Comparison of ENCODE assay signal across 17 cellular contexts in genomic region chr3:136959599-136959998, GRCh38. TPM values are rescaled to one million over a fixed set of nuclear protein-coding genes. Genes with fewer than 3 reads are reported as not detected.
DNase-seq lines count a peak whose midpoint lies in the region; ATAC-seq, FAIRE-seq and TF ChIP-seq lines count a peak whose summit lies in the region.
"Had no signal": no experiment of that assay in that cellular context is flagged by ENCODE, and none has a peak within 500 bp of the region (broad histone marks: within the 10 kb centered on the region; RNA-seq: fewer than 3 reads in every experiment).

No MANE protein-coding gene starts in this region.

- no peak overlapping the region for H3K4me2 ChIP-seq in K562 (ENCODE audit: insufficient read depth, low read length)

- BruUV-seq in K562 (replicated peaks; lab: Mats Ljungman, UMichigan), result no TSS peak

- H3K27ac ChIP-seq in K562 (ENCODE audit: extremely low read depth, low read depth, low read length), result no peak overlapping the region
- peak overlapping the region; percentile 80 to 96 (median 88) for H3K27ac ChIP-seq in esophagus squamous epithelium
- peak overlapping the region; percentile 71 for H3K27ac ChIP-seq in vagina
- H3K27ac ChIP-seq: C4-2B had no signal

- H3K9me1 ChIP-seq in K562 (ENCODE audit: control insufficient read depth, insufficient read depth, low read length), result no peaks in the 10 kb centered on the region

- no peak for TF ChIP-seq POLR2A in K562 (conservative IDR thresholded peaks at IDR 0.05)
- TF ChIP-seq POLR2A in esophagus squamous epithelium (IDR thresholded peaks at IDR 0.05), result no peak
- no peak for TF ChIP-seq POLR2A in vagina (IDR thresholded peaks at IDR 0.05)

- POLR2A ChIA-PET in K562 (lab: Yijun Ruan, JAX), result interaction anchor here (0.6 kb wide), 1 partner anchor 854 kb away, joined by 3 read pairs; no protein-coding TSS in a partner anchor

- peaks cover 0 to 14% of the 10 kb centered on the region in 2 experiments; a peak in 3 of 5 replicates for H3K4me1 ChIP-seq in K562 (replicated peaks in 1 of 2; ENCODE audit: control insufficient read depth in 2 of 2, insufficient read depth in 2 of 2, low read length in 2 of 2)
- H3K4me1 ChIP-seq in esophagus squamous epithelium, result peaks cover 3 to 78% (median 21%) of the 10 kb centered on the region in 3 donors
- peaks cover 33% of the 10 kb centered on the region for H3K4me1 ChIP-seq in vagina

- WGBS in K562 (ENCODE audit: insufficient coverage, low coverage, missing lambda C conversion rate), result 68% methylated on average over 5 of the region's 6 CpGs
- WGBS in esophagus squamous epithelium, 2 donors, result 44 to 62% methylated on average over 6 of the region's 6 CpGs

- H3K9ac ChIP-seq in K562 (ENCODE audit: insufficient read depth in 1 of 2, low read depth in 2 of 2, low read length in 2 of 2), result no peak overlapping the region

- no peaks in the 10 kb centered on the region for H3K36me3 Mint-ChIP-seq in activated T-cell treated with anti-CD3 and anti-CD28 coated beads, Interleukin-2, amount 50 U/mL, for 72 hours (ENCODE audit: insufficient read depth in 2 of 2)
- H3K36me3 Mint-ChIP-seq in activated T-cell treated with anti-CD3 and anti-CD28 coated beads, Interleukin-2, amount 50 U/mL, for 24 hours (ENCODE audit: low read depth), result peaks cover 15% of the 10 kb centered on the region

- TF ChIP-seq EP300 in K562 (IDR thresholded peaks at IDR 0.05; ENCODE audit: low read length), result no peak

- H3K4me3 ChIP-seq in K562 (no peak overlapping the region), esophagus squamous epithelium (peak overlapping the region; percentile 27 to 55 (median 52)), vagina (peak overlapping the region in 1 of 2 donors; percentile 40)

- CTCF ChIA-PET in K562 (lab: Yijun Ruan, JAX; ENCODE audit: low intra/inter-chr PET ratio), result no interaction called here

- no peaks in the 10 kb centered on the region for H3K9me3 Mint-ChIP-seq in activated T-cell treated with anti-CD3 and anti-CD28 coated beads, Interleukin-2, amount 50 U/mL, for 72 hours
- no peaks in the 10 kb centered on the region for H3K9me3 Mint-ChIP-seq in activated T-cell treated with anti-CD3 and anti-CD28 coated beads, Interleukin-2, amount 50 U/mL, for 24 hours

- FAIRE-seq in K562 (lab: Jason Lieb, UNC), result no peak
- FAIRE-seq: H54 had no signal

- H3K9me3 ChIP-seq in K562 (replicated peaks; ENCODE audit: control insufficient read depth, insufficient read depth, low read depth, low read length) (no peaks in the 10 kb centered on the region), esophagus squamous epithelium (no peaks in the 10 kb centered on the region), vagina (no peaks in the 10 kb centered on the region)

- intact Hi-C loops in K562 (cut with micrococcal nuclease), result loop anchor here (5.0 kb wide), 2 partner anchors 97 to 207 kb away; partner anchors contain the start of genes NCK1 and STAG1
- intact Hi-C loops in esophagus squamous epithelium (cut with DNase I), result no loop called here
- intact Hi-C loops in vagina (cut with DNase I), result no loop called here

- no peaks in the 10 kb centered on the region for H3K36me3 ChIP-seq in K562 (ENCODE audit: control insufficient read depth, insufficient read depth, low read length)
- H3K36me3 ChIP-seq in esophagus squamous epithelium, result no peaks in the 10 kb centered on the region
- no peaks in the 10 kb centered on the region for H3K36me3 ChIP-seq in vagina

- no peak overlapping the region for H2AFZ ChIP-seq in K562 (ENCODE audit: low read depth, low read length)

- H3K27me3 ChIP-seq in K562 (ENCODE audit: control insufficient read depth in 2 of 2, insufficient read depth in 2 of 2, low read length in 2 of 2), result no peaks in the 10 kb centered on the region
- H3K27me3 ChIP-seq in esophagus squamous epithelium, result no peaks in the 10 kb centered on the region
- no peaks in the 10 kb centered on the region for H3K27me3 ChIP-seq in vagina

- no peak overlapping the region for H3K4me3 Mint-ChIP-seq in activated T-cell treated with anti-CD3 and anti-CD28 coated beads, Interleukin-2, amount 50 U/mL, for 72 hours
- H3K4me3 Mint-ChIP-seq in activated T-cell treated with anti-CD3 and anti-CD28 coated beads, Interleukin-2, amount 50 U/mL, for 24 hours, result no peak overlapping the region

- DNase-seq in activated T-cell treated with anti-CD3 and anti-CD28 coated beads, Interleukin-2, amount 50 U/mL, for 72 hours, result no peak
- no peak for DNase-seq in activated T-cell treated with anti-CD3 and anti-CD28 coated beads, Interleukin-2, amount 50 U/mL, for 24 hours
- DNase-seq in K562 (ENCODE audit: extremely low read depth in 1 of 4, low spot score in 3 of 4), result no peak
- DNase-seq in esophagus squamous epithelium (lab: John Stamatoyannopoulos, UW), result no peak
- DNase-seq in vagina (ENCODE audit: extremely low spot score in 2 of 2), result no peak
- DNase-seq in DMS53 treated with DMSO at 0.1 percent for 48 hours (lab: John Stamatoyannopoulos, UW; ENCODE audit: unreplicated experiment), result no peak
- DNase-seq: 8988T, GDM1, MM.1S, NCI-H1048, NCI-H1417 treated with DMSO at 0.1 percent for 48 hours, NCI-H187, NCI-H2107 had no signal

- ATAC-seq in activated T-cell treated with anti-CD3 and anti-CD28 coated beads, Interleukin-2, amount 50 U/mL, for 72 hours (replicated peaks in 1 of 2), result peak; percentile 32 to 70
- no peak for ATAC-seq in K562
- ATAC-seq in SK-N-SH treated with all-trans-retinoic acid at 6 μM for 48 hours, result no peak
- ATAC-seq in GM21423 (IDR thresholded peaks at IDR 0.05; ENCODE audit: unreplicated experiment), result no peak

- no peaks in the 10 kb centered on the region for H3K79me2 ChIP-seq in K562 (ENCODE audit: control insufficient read depth, insufficient read depth, low read length)

- in situ Hi-C loops in K562 (cut with MboI), result no loop called here

- H4K20me1 ChIP-seq in K562 (replicated peaks; ENCODE audit: control insufficient read depth, insufficient read depth, low read length), result no peaks in the 10 kb centered on the region

- TF ChIP-seq CTCF in K562 (IDR thresholded peaks at IDR 0.05 in 2 of 3, conservative IDR thresholded peaks at IDR 0.05 in 1 of 3; ENCODE audit: insufficient read depth in 2 of 3, low read depth in 1 of 3, low read length in 3 of 3) (no peak), esophagus squamous epithelium (IDR thresholded peaks at IDR 0.05) (no peak), vagina (IDR thresholded peaks at IDR 0.05) (no peak)

- H3K27ac Mint-ChIP-seq in activated T-cell treated with anti-CD3 and anti-CD28 coated beads, Interleukin-2, amount 50 U/mL, for 72 hours, result peak overlapping the region; percentile 77
- H3K27ac Mint-ChIP-seq in activated T-cell treated with anti-CD3 and anti-CD28 coated beads, Interleukin-2, amount 50 U/mL, for 24 hours, result no peak overlapping the region

- no peaks in the 10 kb centered on the region for H3K27me3 Mint-ChIP-seq in activated T-cell treated with anti-CD3 and anti-CD28 coated beads, Interleukin-2, amount 50 U/mL, for 72 hours (ENCODE audit: low read depth)
- H3K27me3 Mint-ChIP-seq in activated T-cell treated with anti-CD3 and anti-CD28 coated beads, Interleukin-2, amount 50 U/mL, for 24 hours, result no peaks in the 10 kb centered on the region

- TF ChIP-seq RAD21 in K562 (CRISPR knock-in tag; conservative IDR thresholded peaks at IDR 0.05 in 1 of 2, IDR thresholded peaks at IDR 0.05 in 1 of 2), result no peak

- peaks cover 9% of the 10 kb centered on the region for H3K4me1 Mint-ChIP-seq in activated T-cell treated with anti-CD3 and anti-CD28 coated beads, Interleukin-2, amount 50 U/mL, for 72 hours (ENCODE audit: low read depth)
- H3K4me1 Mint-ChIP-seq in activated T-cell treated with anti-CD3 and anti-CD28 coated beads, Interleukin-2, amount 50 U/mL, for 24 hours (ENCODE audit: low read depth), result peaks cover 11% of the 10 kb centered on the region

TF ChIP-seq in K562, 482 proteins besides CTCF, POLR2A, EP300 and RAD21:
- peak; percentile 26 for TF ChIP-seq RBM25 (IDR thresholded peaks at IDR 0.05; ENCODE audit: low read depth, low read length, severe bottlenecking)
- TF ChIP-seq CBX3 (IDR thresholded peaks at IDR 0.05; ENCODE audit: borderline replicate concordance in 1 of 2, low read length in 2 of 2), result no peak

TF ChIP-seq in SK-N-SH treated with all-trans-retinoic acid at 6 μM for 48 hours, 23 proteins besides CTCF, POLR2A, EP300 and RAD21 (continues in another document):
- TF ChIP-seq ISL1 (CRISPR knock-in tag; IDR thresholded peaks at IDR 0.05), result no peak
- TF ChIP-seq ARNTL (CRISPR knock-in tag; IDR thresholded peaks at IDR 0.05; ENCODE audit: borderline replicate concordance, low read depth), result no peak
- no peak for TF ChIP-seq BACH2 (CRISPR knock-in tag; IDR thresholded peaks at IDR 0.05; ENCODE audit: borderline replicate concordance)

RNA-seq across cellular contexts. Expression of gene IL20RB, which starts 1.8 kb away (rescaled TPM):
- total RNA-seq in activated T-cell treated with anti-CD3 and anti-CD28 coated beads, Interleukin-2, amount 50 U/mL, for 72 hours, result 1 to 10 TPM; 1.7 to 2.0 TPM
- 5.0 and 5.9 TPM in 2 replicates for total RNA-seq in K562 (2011; cell fraction: chromatin; rRNA removed; ENCODE audit: low replicate concordance)
- total RNA-seq in K562 (2011; cell fraction: nucleolus; rRNA removed), result 1.0 and 2.1 TPM in 2 replicates
- 3.4 and 5.1 TPM in 2 replicates for total RNA-seq in K562 (2011; cell fraction: nucleoplasm; rRNA removed)
- total RNA-seq in K562 (2014; rRNA removed) (6.1 and 6.5 TPM in 2 replicates), K562 (2014; rRNA removed; fragmentation: Illumina TruSeq; extraction: Trizol) (6.9 and 7.1 TPM in 2 replicates), K562 (2015; rRNA removed; fragmentation: Illumina TruSeq; extraction: Trizol) (1.9 and 2.2 TPM in 2 replicates), K562 (2021) (4.6 and 5.3 TPM in 2 replicates), esophagus squamous epithelium (100 to 1,000 TPM in 3 of 4 donors, 10 to 100 TPM in 1; 95.1 to 112 (median 105) TPM), vagina (67.3 TPM)
- polyA plus RNA-seq in K562 (2011; rRNA removed) (0.66 and 0.77 TPM in 2 replicates), K562 (2014; fragmentation: Illumina TruSeq; extraction: Trizol) (7.4 and 8.6 TPM in 2 replicates), K562 (2014; fragmentation: Nextera tagmentation; extraction: Ambion mirVana) (1 to 10 TPM; 4.8 to 9.9 TPM), K562 (2014; rRNA removed) (6.4 and 7.8 TPM in 2 replicates)
- polyA plus RNA-seq in K562 (2011; cell fraction: cytosol; rRNA removed), result 0.40 and 0.67 TPM in 2 replicates
- polyA plus RNA-seq in K562 (2011; cell fraction: nucleus; rRNA removed), result 1.3 and 1.6 TPM in 2 replicates
- 3.5 and 71.6 TPM in 2 replicates for polyA plus RNA-seq in K562 (2012)
- 1.2 and 1.3 TPM in 2 replicates for polyA minus RNA-seq in K562 (2011; rRNA and poly(A)+ RNA removed)
- polyA minus RNA-seq in K562 (2011; cell fraction: cytosol; rRNA and poly(A)+ RNA removed), result 0.57 and 2.9 TPM in 2 replicates
- polyA minus RNA-seq in K562 (2011; cell fraction: nucleus; rRNA and poly(A)+ RNA removed), result 1.3 and 1.4 TPM in 2 replicates

Comparison
In these comparisons a context has a peak if more than half of its experiments do, and no peak if none do; other contexts are left out.
1. ATAC-seq: peak in activated T-cell treated with anti-CD3 and anti-CD28 coated beads, Interleukin-2, amount 50 U/mL, for 72 hours (2 of 2); none in K562 (single experiment), SK-N-SH treated with all-trans-retinoic acid at 6 μM for 48 hours (single experiment) and GM21423 (single experiment).